In the genomic region with DNA sequence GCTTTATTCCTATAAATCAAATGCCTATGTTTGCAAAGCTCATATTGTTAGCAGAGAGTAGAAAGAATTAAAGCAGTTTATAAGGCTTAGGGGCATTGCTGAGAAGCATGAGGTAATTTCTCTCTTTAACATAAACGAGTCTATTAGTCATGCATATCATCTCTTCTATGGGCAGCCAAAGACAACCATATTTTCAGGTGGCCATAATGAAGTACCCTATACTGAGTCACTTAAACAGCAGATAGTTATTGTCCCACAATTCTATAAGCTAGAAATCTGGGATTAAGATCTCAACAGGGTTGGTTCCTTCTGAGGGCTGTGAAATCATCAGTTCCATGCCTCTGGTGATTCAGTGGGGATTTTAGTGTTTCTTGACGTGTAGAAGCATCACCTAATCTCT, we compare ENCODE assay signal across 33 cellular contexts.
"Had no signal": no experiment of that assay in that cellular context is flagged by ENCODE, and none has a peak within 500 bp of the region (broad histone marks: within the 10 kb centered on the region; RNA-seq: fewer than 3 reads in every experiment).

No MANE protein-coding gene starts in this region.

- H3K27ac ChIP-seq: ascending aorta, VCaP had no signal

- H3K27me3 ChIP-seq: ascending aorta had no signal

- H3K9me3 Mint-ChIP-seq: activated B cell treated with CpG ODN at 0.5 μM for 24 hours; activated CD4-positive, alpha-beta memory T cell treated with anti-CD3 and anti-CD28 coated beads for 36 hours; activated CD4-positive, alpha-beta T cell treated with anti-CD3 and anti-CD28 coated beads, Interleukin-2, amount 10 ng/mL, durations not matched to agents 24 days and 14 days; activated CD8-positive, alpha-beta T cell treated with anti-CD3 and anti-CD28 coated beads for 36 hours; activated naive CD4-positive, alpha-beta T cell treated with anti-CD3 and anti-CD28 coated beads for 36 hours; activated naive CD4-positive, alpha-beta T cell treated with anti-CD3 and anti-CD28 coated beads, Interleukin-2, amount 50 U/mL, for 72 hours; activated naive CD8-positive, alpha-beta T cell treated with anti-CD3 and anti-CD28 coated beads for 36 hours; activated T-cell treated with anti-CD3 and anti-CD28 coated beads, Interleukin-2, amount 50 U/mL, for 4 hours; activated T-cell treated with anti-CD3 and anti-CD28 coated beads, Interleukin-2, amount 50 U/mL, for 72 hours; activated T-helper 1 cell treated with anti-CD3 and anti-CD28 coated beads, Interleukin-12 subunit alpha, Interleukin-12 subunit beta, Interleukin-2, Interleukin-4 antibody, amounts not matched to agents 30 ng/mL and 10 ng/mL and 1 ng/mL, durations not matched to agents 14 hours and 24 hours and 36 hours; activated T-helper 17 cell treated with anti-CD3 and anti-CD28 coated beads, Interleukin-2, amount 50 U/mL, for 72 hours; T-helper 1 cell treated with Interleukin-12 subunit alpha and Interleukin-12 subunit beta and Interleukin-4 antibody, amounts not matched to agents 30 μg/mL and 1 μg/mL, for 36 hours; T-helper 2 cell treated with Interferon-gamma antibody and Interleukin-4, amounts not matched to agents 5 μg/mL and 100 μg/mL, for 36 hours had no signal

- H3K27me3 Mint-ChIP-seq: activated B cell treated with CpG ODN at 0.5 μM for 24 hours; activated CD4-positive, alpha-beta memory T cell treated with anti-CD3 and anti-CD28 coated beads for 36 hours; activated CD4-positive, alpha-beta T cell treated with anti-CD3 and anti-CD28 coated beads, Interleukin-2, amount 10 ng/mL, durations not matched to agents 24 days and 14 days had no signal

- H3K36me3 Mint-ChIP-seq: activated CD4-positive, alpha-beta memory T cell treated with anti-CD3 and anti-CD28 coated beads for 36 hours; activated naive CD4-positive, alpha-beta T cell treated with anti-CD3 and anti-CD28 coated beads, Interleukin-2, amount 50 U/mL, for 72 hours; activated naive CD8-positive, alpha-beta T cell treated with anti-CD3 and anti-CD28 coated beads for 36 hours; brain had no signal

- H3K36me3 ChIP-seq: ascending aorta had no signal

- H3K27ac Mint-ChIP-seq: activated B cell treated with CpG ODN at 0.5 μM for 24 hours; activated CD4-positive, alpha-beta memory T cell treated with anti-CD3 and anti-CD28 coated beads for 36 hours; activated CD4-positive, alpha-beta T cell treated with anti-CD3 and anti-CD28 coated beads, Interleukin-2, amount 10 ng/mL, durations not matched to agents 24 days and 14 days; activated CD8-positive, alpha-beta T cell treated with anti-CD3 and anti-CD28 coated beads for 36 hours; activated naive CD4-positive, alpha-beta T cell treated with anti-CD3 and anti-CD28 coated beads for 36 hours; activated naive CD4-positive, alpha-beta T cell treated with anti-CD3 and anti-CD28 coated beads, Interleukin-2, amount 50 U/mL, for 72 hours; activated naive CD8-positive, alpha-beta T cell treated with anti-CD3 and anti-CD28 coated beads for 36 hours; activated T-cell treated with anti-CD3 and anti-CD28 coated beads, Interleukin-2, amount 50 U/mL, for 72 hours; activated T-helper 1 cell treated with anti-CD3 and anti-CD28 coated beads, Interleukin-12 subunit alpha, Interleukin-12 subunit beta, Interleukin-2, Interleukin-4 antibody, amounts not matched to agents 30 ng/mL and 10 ng/mL and 1 ng/mL, durations not matched to agents 14 hours and 24 hours and 36 hours; activated T-helper 17 cell treated with anti-CD3 and anti-CD28 coated beads, Interleukin-2, amount 50 U/mL, for 72 hours; brain; T-helper 1 cell treated with Interleukin-12 subunit alpha and Interleukin-12 subunit beta and Interleukin-4 antibody, amounts not matched to agents 30 μg/mL and 1 μg/mL, for 36 hours; T-helper 2 cell treated with Interferon-gamma antibody and Interleukin-4, amounts not matched to agents 5 μg/mL and 100 μg/mL, for 36 hours had no signal

- H3K4me1 ChIP-seq: ascending aorta had no signal

- H3K4me1 Mint-ChIP-seq: activated B cell treated with CpG ODN at 0.5 μM for 24 hours; activated CD4-positive, alpha-beta T cell treated with anti-CD3 and anti-CD28 coated beads, Interleukin-2, amount 10 ng/mL, durations not matched to agents 24 days and 14 days; activated naive CD8-positive, alpha-beta T cell treated with anti-CD3 and anti-CD28 coated beads for 36 hours; activated T-helper 17 cell treated with anti-CD3 and anti-CD28 coated beads, Interleukin-2, amount 50 U/mL, for 72 hours; brain had no signal

- H3K9me3 ChIP-seq: ascending aorta had no signal

- ATAC-seq: activated CD8-positive, alpha-beta T cell treated with anti-CD3 and anti-CD28 coated beads for 36 hours; activated naive CD4-positive, alpha-beta T cell treated with anti-CD3 and anti-CD28 coated beads, Interleukin-2, amount 50 U/mL, for 72 hours; activated T-cell treated with anti-CD3 and anti-CD28 coated beads, Interleukin-2, amount 50 U/mL, for 4 hours; activated T-cell treated with anti-CD3 and anti-CD28 coated beads, Interleukin-2, amount 50 U/mL, for 72 hours; activated T-helper 17 cell treated with anti-CD3 and anti-CD28 coated beads, Interleukin-2, amount 50 U/mL, for 72 hours had no signal

- H3K4me3 Mint-ChIP-seq: activated B cell treated with CpG ODN at 0.5 μM for 24 hours; activated CD4-positive, alpha-beta memory T cell treated with anti-CD3 and anti-CD28 coated beads for 36 hours; activated CD4-positive, alpha-beta T cell treated with anti-CD3 and anti-CD28 coated beads, Interleukin-2, amount 10 ng/mL, durations not matched to agents 24 days and 14 days; activated CD8-positive, alpha-beta T cell treated with anti-CD3 and anti-CD28 coated beads for 36 hours; activated naive CD4-positive, alpha-beta T cell treated with anti-CD3 and anti-CD28 coated beads for 36 hours; activated naive CD8-positive, alpha-beta T cell treated with anti-CD3 and anti-CD28 coated beads for 36 hours; activated T-cell treated with anti-CD3 and anti-CD28 coated beads, Interleukin-2, amount 50 U/mL, for 4 hours; activated T-cell treated with anti-CD3 and anti-CD28 coated beads, Interleukin-2, amount 50 U/mL, for 72 hours; activated T-helper 1 cell treated with anti-CD3 and anti-CD28 coated beads, Interleukin-12 subunit alpha, Interleukin-12 subunit beta, Interleukin-2, Interleukin-4 antibody, amounts not matched to agents 30 ng/mL and 10 ng/mL and 1 ng/mL, durations not matched to agents 14 hours and 24 hours and 36 hours; activated T-helper 17 cell treated with anti-CD3 and anti-CD28 coated beads, Interleukin-2, amount 50 U/mL, for 72 hours; brain; T-helper 1 cell treated with Interleukin-12 subunit alpha and Interleukin-12 subunit beta and Interleukin-4 antibody, amounts not matched to agents 30 μg/mL and 1 μg/mL, for 36 hours; T-helper 2 cell treated with Interferon-gamma antibody and Interleukin-4, amounts not matched to agents 5 μg/mL and 100 μg/mL, for 36 hours had no signal

- H3K4me3 ChIP-seq: ascending aorta had no signal

- DNase-seq: activated B cell treated with CpG ODN at 0.5 μM for 24 hours; activated CD4-positive, alpha-beta memory T cell treated with anti-CD3 and anti-CD28 coated beads for 36 hours; activated CD4-positive, alpha-beta T cell treated with anti-CD3 and anti-CD28 coated beads for 4 hours; activated CD4-positive, alpha-beta T cell treated with anti-CD3 and anti-CD28 coated beads, Interleukin-2, amount 10 ng/mL, durations not matched to agents 24 days and 14 days; activated CD4-positive, alpha-beta T cell treated with anti-CD3 and anti-CD28 coated beads, Interleukin-2, amount 50 U/mL, for 1 hour; activated CD4-positive, alpha-beta T cell treated with anti-CD3 and anti-CD28 coated beads, Interleukin-2, amount 50 U/mL, for 4 hours; activated CD4-positive, CD25-positive, alpha-beta regulatory T cell treated with anti-CD3 and anti-CD28 coated beads, Interleukin-2, amount 50 U/mL, for 72 hours; activated CD8-positive, alpha-beta memory T cell treated with anti-CD3 and anti-CD28 coated beads, Interleukin-2, amount 50 U/mL, for 4 hours; activated CD8-positive, alpha-beta T cell treated with anti-CD3 and anti-CD28 coated beads for 36 hours; activated effector memory CD4-positive, alpha-beta T cell treated with anti-CD3 and anti-CD28 coated beads, Interleukin-2, amount 50 U/mL, for 16 hours; activated gamma-delta T cell treated with Interleukin-2 at 50 U/mL for 16 hours; activated naive CD4-positive, alpha-beta T cell; activated naive CD4-positive, alpha-beta T cell treated with anti-CD3 and anti-CD28 coated beads for 36 hours; activated naive CD4-positive, alpha-beta T cell treated with anti-CD3 and anti-CD28 coated beads, Interleukin-2, amount 50 U/mL, for 16 hours; activated naive CD8-positive, alpha-beta T cell treated with anti-CD3 and anti-CD28 coated beads for 36 hours; activated T-cell treated with anti-CD3 and anti-CD28 coated beads for 4 hours; activated T-cell treated with anti-CD3 and anti-CD28 coated beads, Interleukin-2, amount 50 U/mL, for 1 hour; activated T-cell treated with anti-CD3 and anti-CD28 coated beads, Interleukin-2, amount 50 U/mL, for 4 hours; activated T-cell treated with anti-CD3 and anti-CD28 coated beads, Interleukin-2, amount 50 U/mL, for 72 hours; amygdala; anterior cingulate cortex; central memory CD4-positive, alpha-beta T cell; T-helper 1 cell; T-helper 2 cell; T-helper 9 cell had no signal
